In genomic region chr10:70590663-70591416, GRCh38 we compare ENCODE assay signal across 26 cellular contexts. TPM values are rescaled to one million over a fixed set of nuclear protein-coding genes. Genes with fewer than 3 reads are reported as not detected.
DNase-seq lines count a peak whose midpoint lies in the region; ATAC-seq and TF ChIP-seq lines count a peak whose summit lies in the region.
"Had no signal": no experiment of that assay in that cellular context is flagged by ENCODE, and none has a peak within 500 bp of the region (broad histone marks: within the 10 kb centered on the region; RNA-seq: fewer than 3 reads in every experiment).

No MANE protein-coding gene starts in this region.

- no peak overlapping the region for H3K4me2 ChIP-seq in DND-41 (ENCODE audit: insufficient read depth, low read length)

- DNase-seq in DND-41 = peak; percentile 4
- DNase-seq in colonic mucosa = peak; percentile 7
- peak; percentile 65 for DNase-seq in osteocyte (ENCODE audit: extremely low spot score, unreplicated experiment)
- DNase-seq in 8988T = no peak
- DNase-seq: activated CD8-positive, alpha-beta T cell treated with anti-CD3 and anti-CD28 coated beads, Interleukin-2, amount 10 ng/mL, durations not matched to agents 7 days and 5 days; activated naive CD4-positive, alpha-beta T cell treated with Interleukin-2 at 50 U/mL for 16 hours; activated T-cell treated with anti-CD3 and anti-CD28 coated beads, Interleukin-2, amount 50 U/mL, for 72 hours; CD4-positive, alpha-beta memory T cell; cortex of kidney; DMS 273 treated with DMSO at 0.1 percent for 48 hours; KG1; mammary epithelial cell; MM.1S; NCI-H1417 treated with DMSO at 0.1 percent for 48 hours; occipital lobe; stimulated activated CD4-positive, alpha-beta T cell treated with anti-CD3 and anti-CD28 coated beads, Interleukin-1b, Interleukin-23, amount 100 ng/mL, for 48 hours; T-helper 1 cell had no signal

- no peak overlapping the region for H2AFZ ChIP-seq in DND-41 (ENCODE audit: low read depth, low read length)

- no peaks in the 10 kb centered on the region for H3K36me3 Mint-ChIP-seq in osteocyte (ENCODE audit: unreplicated experiment)

- peaks cover 3% of the 10 kb centered on the region for H3K4me1 Mint-ChIP-seq in osteocyte (ENCODE audit: unreplicated experiment)

- no peaks in the 10 kb centered on the region for H4K20me1 ChIP-seq in DND-41 (ENCODE audit: insufficient read depth, low read length)

- H3K4me3 ChIP-seq in DND-41 (ENCODE audit: low read depth in 1 of 2, low read length in 2 of 2) (no peak overlapping the region), colonic mucosa (no peak overlapping the region)
- H3K4me3 ChIP-seq: breast epithelium, skin epidermis, thoracic aorta had no signal

- no peak for ATAC-seq in DND-41 (ENCODE audit: insufficient read depth, low read depth)
- peak; percentile 42 for ATAC-seq in GM18505 (IDR thresholded peaks at IDR 0.05; ENCODE audit: unreplicated experiment)
- ATAC-seq in GM19397 (IDR thresholded peaks at IDR 0.05; ENCODE audit: unreplicated experiment) = no peak
- no peak for ATAC-seq in GM18907 (IDR thresholded peaks at IDR 0.05; ENCODE audit: unreplicated experiment)
- ATAC-seq: activated CD8-positive, alpha-beta T cell treated with anti-CD3 and anti-CD28 coated beads, Interleukin-2, amount 10 ng/mL, durations not matched to agents 7 days and 5 days; activated T-cell treated with anti-CD3 and anti-CD28 coated beads, Interleukin-2, amount 50 U/mL, for 72 hours had no signal

- H3K27me3 ChIP-seq in DND-41 (ENCODE audit: insufficient read depth, low read length, poor library complexity) = no peaks in the 10 kb centered on the region
- no peaks in the 10 kb centered on the region for H3K27me3 ChIP-seq in colonic mucosa
- H3K27me3 ChIP-seq: breast epithelium had no signal

- peaks cover 58% of the 10 kb centered on the region for H3K27me3 Mint-ChIP-seq in osteocyte (ENCODE audit: unreplicated experiment)

- no peaks in the 10 kb centered on the region for H3K9me3 Mint-ChIP-seq in osteocyte (ENCODE audit: unreplicated experiment)
- H3K9me3 Mint-ChIP-seq: activated T-cell treated with anti-CD3 and anti-CD28 coated beads, Interleukin-2, amount 50 U/mL, for 72 hours; CD4-positive, alpha-beta memory T cell had no signal

- H3K4me1 ChIP-seq in DND-41 (ENCODE audit: insufficient read depth, low read length) = peaks cover 10% of the 10 kb centered on the region
- no peaks in the 10 kb centered on the region for H3K4me1 ChIP-seq in colonic mucosa
- H3K4me1 ChIP-seq: breast epithelium had no signal

- intact Hi-C loops in colonic mucosa (cut with DNase I) = no loop called here

- H3K9me3 ChIP-seq in DND-41 (ENCODE audit: insufficient read depth, low read length, severe bottlenecking) = no peaks in the 10 kb centered on the region
- no peaks in the 10 kb centered on the region for H3K9me3 ChIP-seq in colonic mucosa
- H3K9me3 ChIP-seq: breast epithelium, thoracic aorta had no signal

- H3K36me3 ChIP-seq in DND-41 (ENCODE audit: insufficient read depth, low read length) (no peaks in the 10 kb centered on the region), colonic mucosa (no peaks in the 10 kb centered on the region)
- H3K36me3 ChIP-seq: breast epithelium, thoracic aorta had no signal

- TF ChIP-seq CTCF in DND-41 (IDR thresholded peaks at IDR 0.05; ENCODE audit: borderline replicate concordance, extremely low read depth, low read length, poor library complexity, severe bottlenecking) (no peak), colonic mucosa (IDR thresholded peaks at IDR 0.05) (no peak), osteocyte (IDR thresholded peaks at IDR 0.05) (no peak)

- no peak overlapping the region for H3K9ac ChIP-seq in DND-41 (ENCODE audit: low read depth, low read length)
- H3K9ac ChIP-seq in colonic mucosa (ENCODE audit: low read depth in 2 of 2, low read length in 2 of 2) = no peak overlapping the region

- H3K27ac Mint-ChIP-seq in osteocyte (ENCODE audit: unreplicated experiment) = no peak overlapping the region
- H3K27ac Mint-ChIP-seq: activated CD8-positive, alpha-beta T cell treated with anti-CD3 and anti-CD28 coated beads, Interleukin-2, amount 10 ng/mL, durations not matched to agents 7 days and 5 days; activated T-cell treated with anti-CD3 and anti-CD28 coated beads, Interleukin-2, amount 50 U/mL, for 72 hours; CD4-positive, alpha-beta memory T cell had no signal

- no peak for TF ChIP-seq POLR2A in GM18505 (IDR thresholded peaks at IDR 0.05; ENCODE audit: borderline replicate concordance, extremely low read depth, insufficient read depth, insufficient read length)

- no peaks in the 10 kb centered on the region for H3K79me2 ChIP-seq in DND-41 (ENCODE audit: insufficient read depth, low read length)

- H3K4me3 Mint-ChIP-seq in osteocyte (ENCODE audit: unreplicated experiment) = no peak overlapping the region
- H3K4me3 Mint-ChIP-seq: activated CD8-positive, alpha-beta T cell treated with anti-CD3 and anti-CD28 coated beads, Interleukin-2, amount 10 ng/mL, durations not matched to agents 7 days and 5 days; activated T-cell treated with anti-CD3 and anti-CD28 coated beads, Interleukin-2, amount 50 U/mL, for 72 hours; CD4-positive, alpha-beta memory T cell had no signal

- H3K27ac ChIP-seq in DND-41 (ENCODE audit: low read length) (no peak overlapping the region), colonic mucosa (no peak overlapping the region)
- H3K27ac ChIP-seq: breast epithelium, thoracic aorta had no signal

RNA-seq across cellular contexts. Expression of gene PRF1, which starts 11.7 kb away (rescaled TPM):
- total RNA-seq in colonic mucosa (1 to 10 TPM in 1 of 2 donors, under 1 TPM in 1; 0.96 to 1.3 TPM), osteocyte (not detected in 2 replicates)
- total RNA-seq: kidney epithelial cell, mammary epithelial cell, NCI-H460, occipital lobe, SK-MEL-5 had no signal
